In the genomic region with DNA sequence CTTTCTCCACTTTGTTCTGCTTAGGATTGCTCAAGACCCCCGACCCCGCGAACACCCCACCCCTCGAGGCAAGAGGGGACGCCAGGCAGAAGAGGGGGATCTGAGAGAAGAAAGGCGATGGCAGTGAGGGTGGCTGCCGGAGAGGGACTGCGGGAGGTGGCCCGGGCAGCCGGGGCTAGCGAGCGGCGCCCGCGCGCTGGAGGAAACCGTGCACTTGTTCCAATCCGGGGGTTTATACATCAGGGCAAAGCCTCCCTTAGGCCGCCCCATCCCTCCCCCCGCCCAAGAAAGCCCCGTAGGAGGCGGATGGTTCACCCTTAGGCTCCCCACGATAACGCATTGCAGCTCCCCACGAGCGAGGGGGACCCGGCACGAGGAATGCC, we compare ENCODE assay signal across 8 cellular contexts. TPM values are rescaled to one million over a fixed set of nuclear protein-coding genes. Genes with fewer than 3 reads are reported as not detected.
DNase-seq lines count a peak whose midpoint lies in the region; TF ChIP-seq lines count a peak whose summit lies in the region.

No MANE protein-coding gene starts in this region.

- no peak for TF ChIP-seq EP300 in esophagus muscularis mucosa (IDR thresholded peaks at IDR 0.05)

- H3K27me3 ChIP-seq in AG04450 (ENCODE audit: control insufficient read depth, insufficient read depth, low read length) (peaks cover 17% of the 10 kb centered on the region), esophagus muscularis mucosa (peaks cover 0 to 54% (median 12%) of the 10 kb centered on the region in 4 donors), neural progenitor cell (no peaks in the 10 kb centered on the region)

- peak overlapping the region; percentile 92 for H3K4me2 ChIP-seq in neural progenitor cell

- H3K36me3 ChIP-seq in esophagus muscularis mucosa: no peaks in the 10 kb centered on the region
- no peaks in the 10 kb centered on the region for H3K36me3 ChIP-seq in neural progenitor cell

- CTCF ChIA-PET in AG04450 (lab: Charles Lee): no interaction called here

- no peaks in the 10 kb centered on the region for H3K9me3 ChIP-seq in AG04450 (ENCODE audit: control insufficient read depth, insufficient read depth, low read length)
- no peaks in the 10 kb centered on the region for H3K9me3 ChIP-seq in esophagus muscularis mucosa
- H3K9me3 ChIP-seq in neural progenitor cell (ENCODE audit: low read depth): no peaks in the 10 kb centered on the region

- no peak overlapping the region for H3K27ac Mint-ChIP-seq in neural progenitor cell
- H3K27ac Mint-ChIP-seq in immature natural killer cell: no peak overlapping the region

- H3K27ac ChIP-seq in AG04450 (ENCODE audit: low read depth, low read length) (no peak overlapping the region), esophagus muscularis mucosa (replicated peaks in 1 of 4) (no peak overlapping the region), neural progenitor cell (peak overlapping the region; percentile 62)

- peak overlapping the region; percentile 36; the same call in 1 of the 2 replicates for H3K4me3 ChIP-seq in AG04450 (ENCODE audit: low read depth, low read length)
- peak overlapping the region; percentile 48 to 63 (median 54) for H3K4me3 ChIP-seq in esophagus muscularis mucosa
- H3K4me3 ChIP-seq in neural progenitor cell: peak overlapping the region; percentile 82

- TF ChIP-seq CTCF in AG04450 (IDR thresholded peaks at IDR 0.05; ENCODE audit: low read depth, low read length) (no peak), esophagus muscularis mucosa (IDR thresholded peaks at IDR 0.05) (no peak), neural progenitor cell (IDR thresholded peaks at IDR 0.05) (no peak), GM20000 (IDR thresholded peaks at IDR 0.05; ENCODE audit: extremely low read depth, missing control alignments) (no peak)

- DNase-seq in AG04450 (ENCODE audit: low read depth, low spot score): no peak
- DNase-seq in NCI-H2227 (lab: John Stamatoyannopoulos, UW; ENCODE audit: unreplicated experiment): peak; percentile 48
- no peak for DNase-seq in esophagus muscularis mucosa (ENCODE audit: extremely low spot score)
- DNase-seq in neural progenitor cell (ENCODE audit: low spot score): peak; percentile 70
- no peak for DNase-seq in GM20000 (ENCODE audit: low spot score)
- no peak for DNase-seq in immature natural killer cell
- no peak for DNase-seq in foreskin melanocyte
- no peak for DNase-seq in CD1c-positive myeloid dendritic cell (ENCODE audit: extremely low spot score)

- peaks cover 17% of the 10 kb centered on the region for H4K20me1 ChIP-seq in neural progenitor cell (ENCODE audit: low read depth)

- intact Hi-C loops in esophagus muscularis mucosa (cut with DNase I): no loop called here

- peak overlapping the region; percentile 42 for H3K9ac ChIP-seq in neural progenitor cell

- no peak for TF ChIP-seq POLR2A in esophagus muscularis mucosa (IDR thresholded peaks at IDR 0.05; ENCODE audit: low read depth)

- H3K4me1 ChIP-seq in esophagus muscularis mucosa (peaks cover 7 to 23% (median 16%) of the 10 kb centered on the region in 4 donors), neural progenitor cell (peaks cover 5% of the 10 kb centered on the region)

- H3K4me1 Mint-ChIP-seq in neural progenitor cell (peaks cover 13% of the 10 kb centered on the region), immature natural killer cell (peaks cover 3 to 6% of the 10 kb centered on the region in 2 donors)

- H3F3A ChIP-seq in neural progenitor cell (ENCODE audit: low read depth): peaks cover 8% of the 10 kb centered on the region

- POLR2A ChIA-PET in AG04450 (lab: Yijun Ruan, JAX): no interaction called here

- H3K79me2 ChIP-seq in neural progenitor cell (ENCODE audit: low read depth): peaks cover 18% of the 10 kb centered on the region

- H3K36me3 Mint-ChIP-seq in neural progenitor cell (peaks cover 2% of the 10 kb centered on the region), immature natural killer cell (no peaks in the 10 kb centered on the region)

- peak overlapping the region; percentile 98 for H2AFZ ChIP-seq in neural progenitor cell (replicated peaks)

- H3K4me3 Mint-ChIP-seq in neural progenitor cell (peak overlapping the region; percentile 98), immature natural killer cell (peak overlapping the region in 1 of 5 donors; percentile 21)

- peaks cover 4% of the 10 kb centered on the region for H3K27me3 Mint-ChIP-seq in neural progenitor cell (ENCODE audit: insufficient read depth, low read depth)
- H3K27me3 Mint-ChIP-seq in immature natural killer cell (ENCODE audit: low read depth in 3 of 3): peaks cover 19 to 43% (median 25%) of the 10 kb centered on the region in 3 donors

- H3K9me3 Mint-ChIP-seq in neural progenitor cell (no peaks in the 10 kb centered on the region), immature natural killer cell (peaks cover 0 to 11% (median 0%) of the 10 kb centered on the region in 6 donors)

- WGBS in esophagus muscularis mucosa: 0% methylated on average over 18 of the region's 28 CpGs

RNA-seq across cellular contexts. Expression of gene ERC2, which starts 0.5 kb away (rescaled TPM):
- polyA plus RNA-seq in AG04450 (2011; rRNA removed) (0.06 and 0.07 TPM in 2 replicates), immature natural killer cell (not detected)
- 0.32 TPM in 1 of 2 replicates, not detected in the other for polyA minus RNA-seq in AG04450 (2011; rRNA and poly(A)+ RNA removed)
- total RNA-seq in esophagus muscularis mucosa (1 to 10 TPM in 3 of 4 donors, under 1 TPM in 1; 0.42 to 2.0 (median 1.5) TPM), neural progenitor cell (ENCODE audit: low replicate concordance) (20.6 and 24.8 TPM in 2 replicates)

Comparison
In these comparisons a context has a peak if more than half of its experiments do, and no peak if none do; other contexts are left out.
1. DNase-seq: peak in NCI-H2227 (single experiment) and neural progenitor cell (single experiment); none in AG04450 (single experiment), esophagus muscularis mucosa (single experiment), GM20000 (single experiment), immature natural killer cell (0 of 3), foreskin melanocyte (single experiment) and CD1c-positive myeloid dendritic cell (single experiment).
2. Peak in every context shown above with its lines, with median percentiles within 50 percentile points of each other: H3K4me3 ChIP-seq.